In the genomic region with DNA sequence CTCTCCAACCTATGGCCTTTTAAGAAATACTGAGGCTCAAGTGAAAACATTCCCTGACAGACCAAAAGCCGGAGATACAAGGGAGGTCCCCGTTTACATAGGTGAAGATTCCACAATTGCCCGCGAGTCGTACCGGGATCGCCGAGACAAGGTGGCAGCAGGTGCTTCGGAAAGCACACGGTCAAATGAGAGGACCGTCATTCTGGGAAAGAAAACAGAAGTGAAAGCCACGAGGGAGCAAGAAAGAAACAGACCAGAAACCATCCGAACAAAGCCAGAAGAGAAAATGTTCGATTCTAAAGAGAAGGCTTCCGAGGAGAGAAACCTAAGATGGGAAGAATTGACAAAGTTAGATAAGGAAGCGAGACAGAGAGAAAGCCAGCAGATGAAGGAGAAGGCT, we compare ENCODE assay signal across 19 cellular contexts. TPM values are rescaled to one million over a fixed set of nuclear protein-coding genes. Genes with fewer than 3 reads are reported as not detected.
DNase-seq lines count a peak whose midpoint lies in the region; ATAC-seq, FAIRE-seq and TF ChIP-seq lines count a peak whose summit lies in the region.
"Had no signal": no experiment of that assay in that cellular context is flagged by ENCODE, and none has a peak within 500 bp of the region (broad histone marks: within the 10 kb centered on the region; RNA-seq: fewer than 3 reads in every experiment).

No MANE protein-coding gene starts in this region.

- no peaks in the 10 kb centered on the region for H4K20me1 ChIP-seq in astrocyte (ENCODE audit: insufficient read depth, low read length)

- H3K27ac Mint-ChIP-seq in Calu3 (ENCODE audit: unreplicated experiment) (no peak overlapping the region), astrocyte (ENCODE audit: unreplicated experiment) (no peak overlapping the region)
- no peak overlapping the region for H3K27ac Mint-ChIP-seq in stimulated activated naive CD8-positive, alpha-beta T cell treated with anti-CD3 and anti-CD28 coated beads, Interleukin-15, amount 100 ng/mL, for 72 hours
- H3K27ac Mint-ChIP-seq: GM23338 had no signal

- 99% methylated on average over 16 of the region's 16 CpGs for WGBS in mesenchymal stem cell

- H4K91ac ChIP-seq in mesenchymal stem cell (ENCODE audit: low read length): no peak overlapping the region

- DNase-seq in Calu3 (no peak), astrocyte (ENCODE audit: low read depth) (no peak), mesenchymal stem cell (no peak), mucosa of descending colon (no peak)
- DNase-seq in activated effector memory CD4-positive, alpha-beta T cell treated with anti-CD3 and anti-CD28 coated beads, Interleukin-2, amount 50 U/mL, for 16 hours: no peak
- DNase-seq in stimulated activated naive CD8-positive, alpha-beta T cell treated with anti-CD3 and anti-CD28 coated beads, Interleukin-15, amount 100 ng/mL, for 72 hours: no peak
- DNase-seq: C1 segment of cervical spinal cord, GDM1, NCI-H1048, NCI-H146, NCI-H226, NCI-H524 treated with DMSO at 0.1 percent for 48 hours, SHP77 had no signal

- no peaks in the 10 kb centered on the region for H3K9me3 Mint-ChIP-seq in Calu3 (ENCODE audit: low read depth, unreplicated experiment)
- H3K9me3 Mint-ChIP-seq in astrocyte (ENCODE audit: unreplicated experiment): no peaks in the 10 kb centered on the region
- no peaks in the 10 kb centered on the region for H3K9me3 Mint-ChIP-seq in stimulated activated naive CD8-positive, alpha-beta T cell treated with anti-CD3 and anti-CD28 coated beads, Interleukin-15, amount 100 ng/mL, for 72 hours
- H3K9me3 Mint-ChIP-seq: GM23338 had no signal

- TF ChIP-seq CTCF in Calu3 (IDR thresholded peaks at IDR 0.05; ENCODE audit: unreplicated experiment) (no peak), astrocyte (IDR thresholded peaks at IDR 0.05; ENCODE audit: insufficient read depth, low read depth, low read length) (no peak), mucosa of descending colon (IDR thresholded peaks at IDR 0.05) (no peak)

- peaks cover 9% of the 10 kb centered on the region for H3K4me1 Mint-ChIP-seq in Calu3 (ENCODE audit: low read depth, unreplicated experiment)
- peaks cover 31% of the 10 kb centered on the region for H3K4me1 Mint-ChIP-seq in astrocyte (ENCODE audit: low read depth, unreplicated experiment)
- no peaks in the 10 kb centered on the region for H3K4me1 Mint-ChIP-seq in stimulated activated naive CD8-positive, alpha-beta T cell treated with anti-CD3 and anti-CD28 coated beads, Interleukin-15, amount 100 ng/mL, for 72 hours

- H3K27me3 ChIP-seq in astrocyte (ENCODE audit: insufficient read depth, low read length) (no peaks in the 10 kb centered on the region), mesenchymal stem cell (ENCODE audit: control insufficient read depth in 1 of 2, insufficient read depth in 1 of 2, low read length in 2 of 2) (no peaks in the 10 kb centered on the region), rectal smooth muscle tissue (ENCODE audit: control insufficient read depth, insufficient read depth, low read length) (no peaks in the 10 kb centered on the region)

- no peak for FAIRE-seq in astrocyte (lab: Jason Lieb, UNC)
- FAIRE-seq: A204.1, GM12892, K562 had no signal

- no peaks in the 10 kb centered on the region for H3K9me3 ChIP-seq in astrocyte (ENCODE audit: insufficient read depth, low read depth, low read length)
- no peaks in the 10 kb centered on the region for H3K9me3 ChIP-seq in mesenchymal stem cell (ENCODE audit: control insufficient read depth, low read length)
- no peaks in the 10 kb centered on the region for H3K9me3 ChIP-seq in mucosa of descending colon

- ATAC-seq in mucosa of descending colon: no peak
- no peak for ATAC-seq in stimulated activated naive CD8-positive, alpha-beta T cell treated with anti-CD3 and anti-CD28 coated beads, Interleukin-15, amount 100 ng/mL, for 72 hours
- ATAC-seq: GM23338, HCT116, K562 had no signal

- H2BK12ac ChIP-seq in mesenchymal stem cell (ENCODE audit: low read length in 2 of 2): no peak overlapping the region

- H2AFZ ChIP-seq in astrocyte (ENCODE audit: low read depth, low read length) (no peak overlapping the region), mesenchymal stem cell (ENCODE audit: low read depth, low read length) (no peak overlapping the region)
- H2AFZ ChIP-seq: GM23338 had no signal

- H3K36me3 Mint-ChIP-seq in Calu3 (ENCODE audit: insufficient read depth, unreplicated experiment) (no peaks in the 10 kb centered on the region), astrocyte (ENCODE audit: low read depth, unreplicated experiment) (peaks cover 45% of the 10 kb centered on the region)

- H3K4me1 ChIP-seq in astrocyte (ENCODE audit: insufficient read depth, low read length) (peaks cover 27% of the 10 kb centered on the region), mesenchymal stem cell (ENCODE audit: control insufficient read depth, insufficient read depth, low read depth, low read length) (peaks cover 29% of the 10 kb centered on the region), rectal smooth muscle tissue (ENCODE audit: control insufficient read depth, insufficient read depth, low read length) (peaks cover 63% of the 10 kb centered on the region), mucosa of descending colon (ENCODE audit: low read depth) (no peaks in the 10 kb centered on the region)

- H3K9ac ChIP-seq in astrocyte (ENCODE audit: low read length) (peak overlapping the region; percentile 10), mesenchymal stem cell (ENCODE audit: low read length) (no peak overlapping the region), rectal smooth muscle tissue (ENCODE audit: low read length) (no peak overlapping the region)

- peak overlapping the region; percentile 62 for H3K4me2 ChIP-seq in astrocyte (ENCODE audit: low read length)
- H3K4me2 ChIP-seq in mesenchymal stem cell (ENCODE audit: low read length, poor library complexity, severe bottlenecking): no peak overlapping the region
- H3K4me2 ChIP-seq: GM23338 had no signal

- no peak overlapping the region for H2BK15ac ChIP-seq in mesenchymal stem cell (ENCODE audit: low read depth, poor library complexity, severe bottlenecking)

- peak overlapping the region; percentile 47 for H2BK5ac ChIP-seq in mesenchymal stem cell (ENCODE audit: low read depth, low read length, poor library complexity, severe bottlenecking)

- no peaks in the 10 kb centered on the region for H3K79me2 ChIP-seq in astrocyte (ENCODE audit: insufficient read depth, low read length)

- H3K4me3 ChIP-seq in astrocyte (ENCODE audit: insufficient read depth, low read depth, low read length) (no peak overlapping the region), mesenchymal stem cell (ENCODE audit: insufficient read depth in 1 of 2, low read depth in 1 of 2, low read length in 2 of 2) (no peak overlapping the region), rectal smooth muscle tissue (ENCODE audit: low read length) (no peak overlapping the region), mucosa of descending colon (no peak overlapping the region)
- H3K4me3 ChIP-seq: GM23338, K562 had no signal

- H2BK120ac ChIP-seq in mesenchymal stem cell (ENCODE audit: low read depth, low read length): no peak overlapping the region

- TSS peak; percentile 80 for BruUV-seq in Calu3 (replicated peaks; lab: Mats Ljungman, UMichigan)

- H3K4ac ChIP-seq in mesenchymal stem cell (ENCODE audit: low read depth in 1 of 2, low read length in 2 of 2): no peak overlapping the region

- no peak overlapping the region for H3K14ac ChIP-seq in mesenchymal stem cell (ENCODE audit: low read length in 2 of 2)

- no peaks in the 10 kb centered on the region for H3K27me3 Mint-ChIP-seq in Calu3 (ENCODE audit: unreplicated experiment)
- no peaks in the 10 kb centered on the region for H3K27me3 Mint-ChIP-seq in astrocyte (ENCODE audit: low read depth, unreplicated experiment)
- H3K27me3 Mint-ChIP-seq in stimulated activated naive CD8-positive, alpha-beta T cell treated with anti-CD3 and anti-CD28 coated beads, Interleukin-15, amount 100 ng/mL, for 72 hours: no peaks in the 10 kb centered on the region

- H3K18ac ChIP-seq in mesenchymal stem cell (ENCODE audit: low read depth in 1 of 2, low read length in 2 of 2): no peak overlapping the region

- H3K79me1 ChIP-seq in mesenchymal stem cell (replicated peaks; ENCODE audit: low read length, poor library complexity, severe bottlenecking): peaks cover 3% of the 10 kb centered on the region

- no peak overlapping the region for H3K4me3 Mint-ChIP-seq in Calu3 (ENCODE audit: low read depth, unreplicated experiment)
- no peak overlapping the region for H3K4me3 Mint-ChIP-seq in astrocyte (ENCODE audit: unreplicated experiment)
- H3K4me3 Mint-ChIP-seq in stimulated activated naive CD8-positive, alpha-beta T cell treated with anti-CD3 and anti-CD28 coated beads, Interleukin-15, amount 100 ng/mL, for 72 hours: no peak overlapping the region
- H3K4me3 Mint-ChIP-seq: GM23338 had no signal

- intact Hi-C loops in Calu3 (cut with micrococcal nuclease; ENCODE audit: unreplicated experiment) (no loop called here), mucosa of descending colon (cut with DNase I, micrococcal nuclease) (no loop called here)

- H4K8ac ChIP-seq in mesenchymal stem cell (ENCODE audit: low read length): no peak overlapping the region

- no peaks in the 10 kb centered on the region for H3K36me3 ChIP-seq in astrocyte (ENCODE audit: insufficient read depth, low read length)
- H3K36me3 ChIP-seq in mesenchymal stem cell (ENCODE audit: control insufficient read depth in 1 of 2, insufficient read depth in 2 of 2, low read depth in 1 of 2, low read length in 2 of 2): peaks cover 31% of the 10 kb centered on the region in 2 experiments
- H3K36me3 ChIP-seq in rectal smooth muscle tissue (ENCODE audit: control insufficient read depth, insufficient read depth, low read length): peaks cover 26% of the 10 kb centered on the region
- H3K36me3 ChIP-seq in mucosa of descending colon (ENCODE audit: low read depth): no peaks in the 10 kb centered on the region

- CTCF ChIA-PET in Calu3 (lab: Charles Lee): no interaction called here

- H2AK5ac ChIP-seq in mesenchymal stem cell (ENCODE audit: low read length, severe bottlenecking): no peak overlapping the region

- H3K27ac ChIP-seq in astrocyte (ENCODE audit: low read depth, low read length) (no peak overlapping the region), mesenchymal stem cell (ENCODE audit: low read length, poor library complexity, severe bottlenecking) (no peak overlapping the region), rectal smooth muscle tissue (ENCODE audit: low read depth, low read length) (peak overlapping the region; percentile 80)

- no peak overlapping the region for H3K23ac ChIP-seq in mesenchymal stem cell (ENCODE audit: low read length in 2 of 2)

RNA-seq across cellular contexts. Expression of a gene that starts 24.8 kb away (rescaled TPM):
- total RNA-seq in Calu3 (2022): 7.8 and 9.4 TPM in 2 replicates
- total RNA-seq in astrocyte: 9.7 and 10.1 TPM in 2 replicates
- polyA plus RNA-seq in mesenchymal stem cell (2013, experiment 1 of 2): 6.0 TPM
- polyA plus RNA-seq in mesenchymal stem cell (2013, experiment 2 of 2): 5.7 TPM
- 100 to 1,000 TPM in 1 of 3 donors, 10 to 100 TPM in 2; 10.9 to 777 (median 37.0) TPM for total RNA-seq in mucosa of descending colon
